8 cellular contexts compared by ENCODE assay signal in the genomic region with DNA sequence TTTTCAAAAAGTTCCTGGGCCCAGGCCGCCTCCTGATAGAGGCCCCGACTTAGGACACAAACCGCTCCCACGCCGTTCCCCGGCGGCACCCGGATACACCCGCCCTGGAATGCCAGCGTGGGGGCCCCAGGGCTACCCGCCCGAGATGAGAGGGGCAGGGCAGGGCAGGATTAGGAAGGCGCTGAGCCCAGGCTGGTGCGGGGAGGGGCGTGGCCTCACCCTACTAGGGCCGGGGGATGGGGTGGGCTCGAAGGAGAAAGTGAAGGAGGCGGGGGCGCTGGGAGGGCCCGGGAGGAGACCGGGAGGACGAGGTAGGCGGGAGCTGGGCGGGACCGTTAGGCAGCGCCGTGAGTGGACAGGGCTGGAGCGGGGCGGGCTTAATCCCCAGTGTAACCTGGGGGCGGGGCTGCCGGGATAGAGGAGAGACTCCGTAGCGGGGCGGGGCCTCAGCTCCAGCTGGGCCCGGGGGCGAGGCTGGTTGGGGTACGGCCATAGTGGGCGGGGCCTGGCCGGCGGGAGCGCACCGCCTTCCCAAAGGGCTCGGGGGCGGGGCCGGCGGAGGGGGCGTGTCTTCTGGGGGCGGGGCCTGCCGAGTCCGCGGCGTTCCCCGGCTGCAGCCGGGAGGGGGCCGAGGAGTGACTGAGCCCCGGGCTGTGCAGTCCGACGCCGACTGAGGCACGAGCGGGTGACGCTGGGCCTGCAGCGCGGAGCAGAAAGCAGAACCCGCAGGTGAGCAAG. TPM values are rescaled to one million over a fixed set of nuclear protein-coding genes. Genes with fewer than 3 reads are reported as not detected.
DNase-seq lines count a peak whose midpoint lies in the region; ATAC-seq and TF ChIP-seq lines count a peak whose summit lies in the region.

Gene CD82, plus strand, starts transcription at position 656 of the 738 bp plus-strand sequence. CDS start 29,000 bp downstream, outside the sequence.

- H3K4me3 Mint-ChIP-seq in endodermal cell, result peak within 1 kb of the TSS; percentile 57

- H3K27me3 Mint-ChIP-seq in endodermal cell (ENCODE audit: insufficient read depth), result peaks cover 47% of the 10 kb centered on the region

- H3K4me3 ChIP-seq in HUES48 (ENCODE audit: low read depth, low read length), result peak within 1 kb of the TSS; percentile 79
- peak within 1 kb of the TSS; percentile 59 for H3K4me3 ChIP-seq in NT2/D1 (ENCODE audit: insufficient read length, low read depth)
- peak within 1 kb of the TSS; percentile 86 for H3K4me3 ChIP-seq in endodermal cell (ENCODE audit: low read length)
- H3K4me3 ChIP-seq in mesodermal cell (ENCODE audit: extremely low read depth, insufficient read depth, low read length, poor library complexity, severe bottlenecking), result peak within 1 kb of the TSS; percentile 45

- TF ChIP-seq CTCF in endodermal cell (conservative IDR thresholded peaks at IDR 0.05), result peak; percentile 63

- no peaks in the 10 kb centered on the region for H3K36me3 Mint-ChIP-seq in endodermal cell (ENCODE audit: low read depth)

- H3K27ac ChIP-seq in HUES48 (ENCODE audit: low read depth, low read length), result peak within 1 kb of the TSS; percentile 46
- H3K27ac ChIP-seq in endodermal cell (ENCODE audit: low read depth, low read length), result peak within 1 kb of the TSS; percentile 67
- H3K27ac ChIP-seq in mesodermal cell (ENCODE audit: low read depth, low read length, severe bottlenecking), result peak within 1 kb of the TSS; percentile 78

- H3K27me3 ChIP-seq in HUES48 (ENCODE audit: control insufficient read depth, insufficient read depth, low read length), result peaks cover 26% of the 10 kb centered on the region
- H3K27me3 ChIP-seq in NT2/D1 (ENCODE audit: insufficient read depth, insufficient read length), result peaks cover 28% of the 10 kb centered on the region
- H3K27me3 ChIP-seq in endodermal cell (ENCODE audit: control insufficient read depth, insufficient read depth, low read length, poor library complexity, severe bottlenecking), result peaks cover 33% of the 10 kb centered on the region

- H3K27ac Mint-ChIP-seq in endodermal cell, result peak within 1 kb of the TSS; percentile 61

- H3K36me3 ChIP-seq in HUES48 (ENCODE audit: control insufficient read depth, insufficient read depth, low read length), result no peaks in the 10 kb centered on the region
- H3K36me3 ChIP-seq in NT2/D1 (ENCODE audit: insufficient read depth, insufficient read length, low read length), result no peaks in the 10 kb centered on the region
- H3K36me3 ChIP-seq in endodermal cell (ENCODE audit: control insufficient read depth, insufficient read depth, low read length), result no peaks in the 10 kb centered on the region
- H3K36me3 ChIP-seq in mesodermal cell (ENCODE audit: control insufficient read depth, insufficient read depth, low read length), result no peaks in the 10 kb centered on the region

- 0 to 2% methylated on average over 10 to 65 of the region's 65 CpGs for WGBS in endodermal cell (ENCODE audit: insufficient coverage in 1 of 2, insufficient read length in 1 of 2), 2 experiments
- WGBS in mesodermal cell (ENCODE audit: insufficient coverage in 2 of 2), 2 experiments, result 1 to 2% methylated on average over 35 to 41 of the region's 65 CpGs

- peaks cover 16% of the 10 kb centered on the region; the same call in 1 of the 2 replicates for H3K4me1 ChIP-seq in HUES48 (ENCODE audit: control insufficient read depth, insufficient read depth, low read length)
- peaks cover 30% of the 10 kb centered on the region for H3K4me1 ChIP-seq in NT2/D1 (ENCODE audit: insufficient read depth, insufficient read length)
- no peaks in the 10 kb centered on the region for H3K4me1 ChIP-seq in endodermal cell (ENCODE audit: control insufficient read depth, insufficient read depth, low read length)
- H3K4me1 ChIP-seq in mesodermal cell (ENCODE audit: control insufficient read depth, insufficient read depth, low read length, poor library complexity, severe bottlenecking), result peaks cover 38% of the 10 kb centered on the region

- no peaks in the 10 kb centered on the region for H3K9me3 Mint-ChIP-seq in endodermal cell

- ATAC-seq in GM21390 (IDR thresholded peaks at IDR 0.05; ENCODE audit: unreplicated experiment), result peak; percentile 75

- DNase-seq in D341Med (ENCODE audit: low spot score), result peak; percentile 99
- peak; percentile 100 for DNase-seq in NT2/D1 (ENCODE audit: low read depth, low spot score)
- DNase-seq in activated CD8-positive, alpha-beta memory T cell treated with anti-CD3 and anti-CD28 coated beads, Interleukin-2, amount 50 U/mL, for 1 hour (ENCODE audit: extremely low read depth), result peak; percentile 89
- DNase-seq in endodermal cell, result peak; percentile 100
- peak; percentile 95 to 98 for DNase-seq in stimulated activated CD8-positive, alpha-beta memory T cell treated with anti-CD3 and anti-CD28 coated beads, Interleukin-15, amount 100 ng/mL, for 4 hours (ENCODE audit: low read depth in 2 of 2)

- H3K9me3 ChIP-seq in HUES48 (ENCODE audit: control insufficient read depth, insufficient read depth, low read length) (no peaks in the 10 kb centered on the region), NT2/D1 (ENCODE audit: insufficient read depth, low read length) (no peaks in the 10 kb centered on the region), endodermal cell (ENCODE audit: control insufficient read depth, low read length) (no peaks in the 10 kb centered on the region), mesodermal cell (ENCODE audit: control insufficient read depth, low read length) (no peaks in the 10 kb centered on the region)

- H3K9ac ChIP-seq in HUES48 (ENCODE audit: low read depth, low read length) (no peak within 1 kb of the TSS), NT2/D1 (ENCODE audit: insufficient read length, low read depth) (peak within 1 kb of the TSS; percentile 87), endodermal cell (ENCODE audit: extremely low read depth, low read length, poor library complexity, severe bottlenecking) (peak within 1 kb of the TSS; percentile 3)

- peaks cover 5% of the 10 kb centered on the region for H3K4me1 Mint-ChIP-seq in endodermal cell

RNA-seq across cellular contexts. Expression of gene CD82, which starts in this region (rescaled TPM):
- 1 to 10 TPM; 1.7 to 3.0 TPM for total RNA-seq in endodermal cell
- 19.6 TPM for polyA plus RNA-seq in endodermal cell (2013, experiment 1 of 2)
- 12.6 TPM for polyA plus RNA-seq in endodermal cell (2013, experiment 2 of 2)
- 34.7 TPM for polyA plus RNA-seq in mesodermal cell (2013, experiment 1 of 2)
- polyA plus RNA-seq in mesodermal cell (2013, experiment 2 of 2), result 36.0 TPM

Comparison
In these comparisons a context has a peak if more than half of its experiments do, and no peak if none do; other contexts are left out.
1. Peak in every context shown above with its lines: DNase-seq, ATAC-seq, H3K4me3 ChIP-seq and H3K27ac ChIP-seq.